In the genomic region with DNA sequence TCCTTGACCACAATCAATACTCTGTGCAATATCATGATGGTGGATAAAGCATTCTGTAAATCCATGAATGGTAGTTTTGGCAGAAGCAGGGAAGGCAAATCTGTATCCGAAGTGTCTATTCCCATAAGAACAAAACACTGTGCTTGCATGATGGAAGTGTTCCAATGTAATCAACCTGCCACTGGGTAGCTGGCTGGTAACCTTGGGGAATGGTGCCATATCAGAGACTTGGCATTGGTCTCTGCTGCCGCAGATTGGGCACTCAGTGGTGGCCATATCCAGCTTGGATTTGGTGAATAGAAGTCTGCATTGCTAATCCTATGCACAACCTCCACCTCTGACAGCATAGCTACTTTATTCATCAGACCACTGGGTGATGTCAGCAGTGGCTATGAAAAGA, we compare ENCODE assay signal across 16 cellular contexts.
DNase-seq lines count a peak whose midpoint lies in the region; ATAC-seq, FAIRE-seq and TF ChIP-seq lines count a peak whose summit lies in the region.
"Had no signal": no experiment of that assay in that cellular context is flagged by ENCODE, and none has a peak within 500 bp of the region (broad histone marks: within the 10 kb centered on the region; RNA-seq: fewer than 3 reads in every experiment).

No MANE protein-coding gene starts in this region.

- H3K9me3 ChIP-seq in right cardiac atrium (ENCODE audit: control insufficient read depth, low read length), result no peaks in the 10 kb centered on the region
- no peaks in the 10 kb centered on the region for H3K9me3 ChIP-seq in pancreas

- no peak overlapping the region for H3K27ac ChIP-seq in right cardiac atrium (ENCODE audit: low read length)
- H3K27ac ChIP-seq in pancreas, result peak overlapping the region in 2 of 4 donors; percentile 28 to 37
- H3K27ac ChIP-seq: HL-60 had no signal

- no peak for TF ChIP-seq CTCF in pancreas (IDR thresholded peaks at IDR 0.05)

- H3K4me3 ChIP-seq in right cardiac atrium (ENCODE audit: low read length), result no peak overlapping the region
- no peak overlapping the region for H3K4me3 ChIP-seq in pancreas

- DNase-seq in Right ventricle myocardium superior (no peak), right cardiac atrium (no peak), NCI-H2029 treated with DMSO at 0.1 percent for 48 hours (lab: John Stamatoyannopoulos, UW) (peak; percentile 50), astrocyte of the hippocampus (ENCODE audit: low read depth, low spot score) (peak; percentile 12), pancreas (peak in 5 of 6 donors; percentile 68 to 89 (median 85)), iPS-NIHi11 (ENCODE audit: low spot score) (no peak), NCI-H774 (lab: John Stamatoyannopoulos, UW) (no peak), HEK293T (ENCODE audit: extremely low spot score) (no peak)
- DNase-seq: AML-193, GDM1, KBM-7, NCI-H1694, NCI-H510A treated with DMSO at 0.1 percent for 48 hours, NCI-H748 treated with DMSO at 0.1 percent for 48 hours had no signal

- POLR2A ChIA-PET in HEK293T (lab: Yijun Ruan, JAX), result no interaction called here

- WGBS in right cardiac atrium, result 79% methylated on average over 2 of the region's 2 CpGs
- 25 to 32% methylated on average over 2 of the region's 2 CpGs for WGBS in pancreas, 2 donors

- H3K36me3 ChIP-seq in pancreas, result no peaks in the 10 kb centered on the region

- H3K4me1 ChIP-seq in right cardiac atrium (ENCODE audit: control insufficient read depth, insufficient read depth, low read length) (no peaks in the 10 kb centered on the region), pancreas (peaks cover 0 to 30% (median 11%) of the 10 kb centered on the region in 3 donors)

- intact Hi-C loops in Right ventricle myocardium superior (cut with DNase I) (no loop called here), right cardiac atrium (cut with DNase I) (no loop called here), pancreas (cut with DNase I) (no loop called here)

- CTCF ChIA-PET in HEK293T (lab: Yijun Ruan, JAX), result no interaction called here

- no peak for FAIRE-seq in pancreas (lab: Jason Lieb, UNC)
- FAIRE-seq: RCC 7860 had no signal

- no peaks in the 10 kb centered on the region for H3K27me3 ChIP-seq in right cardiac atrium (ENCODE audit: control insufficient read depth, insufficient read depth)
- no peaks in the 10 kb centered on the region for H3K27me3 ChIP-seq in pancreas

- ATAC-seq in Right ventricle myocardium superior (ENCODE audit: poor library complexity), result peak; percentile 73
- no peak for ATAC-seq in right cardiac atrium
- peak; percentile 89 to 95 (median 94) for ATAC-seq in pancreas

TF ChIP-seq in HEK293T, 16 proteins besides CTCF, POLR2A, EP300 and RAD21:
- TF ChIP-seq HDGF (IDR thresholded peaks at IDR 0.05; ENCODE audit: borderline replicate concordance), result no peak

Comparison
In these comparisons a context has a peak if more than half of its experiments do, and no peak if none do; other contexts are left out.
1. ATAC-seq: peak in Right ventricle myocardium superior (single experiment) and pancreas (4 of 4); none in right cardiac atrium (0 of 2).
2. DNase-seq: peak in NCI-H2029 treated with DMSO at 0.1 percent for 48 hours (single experiment), astrocyte of the hippocampus (single experiment) and pancreas (5 of 6); none in Right ventricle myocardium superior (single experiment), right cardiac atrium (0 of 3), iPS-NIHi11 (single experiment), NCI-H774 (single experiment) and HEK293T (single experiment).